ENCODE assay signal across 25 cellular contexts in genomic region chr15:38349251-38349650, GRCh38.
"Had no signal": no experiment of that assay in that cellular context is flagged by ENCODE, and none has a peak within 500 bp of the region (broad histone marks: within the 10 kb centered on the region; RNA-seq: fewer than 3 reads in every experiment).

No MANE protein-coding gene starts in this region.

- H3K9me3 Mint-ChIP-seq: activated CD4-positive, alpha-beta memory T cell treated with anti-CD3 and anti-CD28 coated beads for 36 hours; activated CD4-positive, alpha-beta T cell treated with anti-CD3 and anti-CD28 coated beads, Interleukin-2, amount 10 ng/mL, durations not matched to agents 24 days and 14 days; activated T-cell treated with anti-CD3 and anti-CD28 coated beads, Interleukin-2, amount 50 U/mL, for 24 hours; nephron; stimulated activated naive B cell treated with anti-CD40 and anti-IgM and Interleukin-4, amounts not matched to agents 10 μg/mL and 1 μg/mL and 100 μg/mL, for 72 hours had no signal

- H3K4me3 ChIP-seq: coronary artery, dorsolateral prefrontal cortex, psoas muscle, sigmoid colon, stomach, thyroid gland, upper lobe of left lung had no signal

- H3K9me3 ChIP-seq: psoas muscle, sigmoid colon, stomach, thyroid gland, upper lobe of left lung had no signal

- ATAC-seq: left cardiac atrium; left ventricle myocardium superior; psoas muscle; stimulated activated naive B cell treated with anti-CD40 and anti-IgM and Interleukin-4, amounts not matched to agents 10 μg/mL and 1 μg/mL and 100 μg/mL, for 72 hours had no signal

- H2AFZ ChIP-seq: parathyroid adenoma had no signal

- H3K79me2 ChIP-seq: parathyroid adenoma had no signal

- H3K4me1 Mint-ChIP-seq: activated CD4-positive, alpha-beta T cell treated with anti-CD3 and anti-CD28 coated beads, Interleukin-2, amount 10 ng/mL, durations not matched to agents 24 days and 14 days; nephron; stimulated activated naive B cell treated with anti-CD40 and anti-IgM and Interleukin-4, amounts not matched to agents 10 μg/mL and 1 μg/mL and 100 μg/mL, for 72 hours had no signal

- DNase-seq: activated CD4-positive, alpha-beta memory T cell treated with anti-CD3 and anti-CD28 coated beads for 36 hours; activated CD4-positive, alpha-beta T cell treated with anti-CD3 and anti-CD28 coated beads, Interleukin-2, amount 10 ng/mL, durations not matched to agents 24 days and 14 days; activated CD4-positive, CD25-positive, alpha-beta regulatory T cell treated with anti-CD3 and anti-CD28 coated beads, Interleukin-2, amount 50 U/mL, for 72 hours; activated CD8-positive, alpha-beta memory T cell treated with anti-CD3 and anti-CD28 coated beads, Interleukin-2, amount 50 U/mL, for 4 hours; activated gamma-delta T cell; activated naive CD4-positive, alpha-beta T cell treated with anti-CD3 and anti-CD28 coated beads, Interleukin-2, amount 50 U/mL, for 16 hours; activated T-cell treated with anti-CD3 and anti-CD28 coated beads, Interleukin-2, amount 50 U/mL, for 24 hours; amygdala; dorsolateral prefrontal cortex; effector memory CD4-positive, alpha-beta T cell; foreskin melanocyte; left cardiac atrium; left ventricle myocardium superior; psoas muscle; sigmoid colon; small intestine; stimulated activated CD4-positive, alpha-beta T cell treated with anti-CD3 and anti-CD28 coated beads, Interleukin-2, amount 100 ng/mL, for 24 hours; stimulated activated naive B cell treated with anti-CD40 and anti-IgM and Interleukin-4, amounts not matched to agents 10 μg/mL and 1 μg/mL and 100 μg/mL, for 72 hours; stomach; T-helper 2 cell; thyroid gland; upper lobe of left lung had no signal

- H3K9ac ChIP-seq: parathyroid adenoma had no signal

- H3K27me3 Mint-ChIP-seq: stimulated activated naive B cell treated with anti-CD40 and anti-IgM and Interleukin-4, amounts not matched to agents 10 μg/mL and 1 μg/mL and 100 μg/mL, for 72 hours had no signal

- H3K4me1 ChIP-seq: parathyroid adenoma, psoas muscle, sigmoid colon, thyroid gland had no signal

- H3K27me3 ChIP-seq: dorsolateral prefrontal cortex, sigmoid colon, stomach, thyroid gland, upper lobe of left lung had no signal

- H3K36me3 Mint-ChIP-seq: activated CD4-positive, alpha-beta memory T cell treated with anti-CD3 and anti-CD28 coated beads for 36 hours had no signal

- H3K27ac ChIP-seq: coronary artery, dorsolateral prefrontal cortex, parathyroid adenoma, psoas muscle, sigmoid colon, stomach, thyroid gland, upper lobe of left lung had no signal

- H3K27ac Mint-ChIP-seq: activated CD4-positive, alpha-beta memory T cell treated with anti-CD3 and anti-CD28 coated beads for 36 hours; activated CD4-positive, alpha-beta T cell treated with anti-CD3 and anti-CD28 coated beads, Interleukin-2, amount 10 ng/mL, durations not matched to agents 24 days and 14 days; activated T-cell treated with anti-CD3 and anti-CD28 coated beads, Interleukin-2, amount 50 U/mL, for 24 hours; nephron; stimulated activated naive B cell treated with anti-CD40 and anti-IgM and Interleukin-4, amounts not matched to agents 10 μg/mL and 1 μg/mL and 100 μg/mL, for 72 hours had no signal

- H3K4me3 Mint-ChIP-seq: activated CD4-positive, alpha-beta memory T cell treated with anti-CD3 and anti-CD28 coated beads for 36 hours; activated CD4-positive, alpha-beta T cell treated with anti-CD3 and anti-CD28 coated beads, Interleukin-2, amount 10 ng/mL, durations not matched to agents 24 days and 14 days; activated T-cell treated with anti-CD3 and anti-CD28 coated beads, Interleukin-2, amount 50 U/mL, for 24 hours; nephron; stimulated activated naive B cell treated with anti-CD40 and anti-IgM and Interleukin-4, amounts not matched to agents 10 μg/mL and 1 μg/mL and 100 μg/mL, for 72 hours had no signal
